In genomic region chr20:10322073-10323012, GRCh38 we compare ENCODE assay signal across 20 cellular contexts.
DNase-seq lines count a peak whose midpoint lies in the region; ATAC-seq and TF ChIP-seq lines count a peak whose summit lies in the region.
"Had no signal": no experiment of that assay in that cellular context is flagged by ENCODE, and none has a peak within 500 bp of the region (broad histone marks: within the 10 kb centered on the region; RNA-seq: fewer than 3 reads in every experiment).

No MANE protein-coding gene starts in this region.

- H3K27ac Mint-ChIP-seq in H9: peak overlapping the region in 2 of 3 experiments; percentile 12 to 60; a peak in 2 of 7 replicates
- H3K27ac Mint-ChIP-seq: activated CD4-positive, alpha-beta memory T cell treated with anti-CD3 and anti-CD28 coated beads, Interleukin-2, amount 10 ng/mL, durations not matched to agents 7 days and 5 days; activated T-helper 2 cell treated with anti-CD3 and anti-CD28 coated beads, Interferon-gamma antibody, Interleukin-2, Interleukin-4, amounts not matched to agents 10 μg/mL and 5 μg/mL and 100 μg/mL, durations not matched to agents 14 hours and 24 hours and 36 hours had no signal

- no peak overlapping the region for H3K27ac ChIP-seq in H9 (ENCODE audit: insufficient read length, low read depth, low read length)
- H3K27ac ChIP-seq: 22Rv1, brain microvascular endothelial cell, gastroesophageal sphincter had no signal

- no peak overlapping the region for H3K4ac ChIP-seq in H9 (ENCODE audit: low read depth, low read length)

- no peaks in the 10 kb centered on the region; the same call in 1 of the 2 replicates for H3K27me3 Mint-ChIP-seq in H9 (ENCODE audit: low read depth)
- H3K27me3 Mint-ChIP-seq: activated CD4-positive, alpha-beta memory T cell treated with anti-CD3 and anti-CD28 coated beads, Interleukin-2, amount 10 ng/mL, durations not matched to agents 7 days and 5 days had no signal

- no peaks in the 10 kb centered on the region for H3K27me3 ChIP-seq in H9 (ENCODE audit: insufficient read depth, low read length)
- H3K27me3 ChIP-seq: brain microvascular endothelial cell, gastroesophageal sphincter had no signal

- H2AK5ac ChIP-seq in H9 (ENCODE audit: insufficient read length, low read length): no peak overlapping the region

- no peak overlapping the region for H4K91ac ChIP-seq in H9 (ENCODE audit: insufficient read length, low read depth, low read length)

- H3K4me1 ChIP-seq in H9 (ENCODE audit: insufficient read depth, low read length): no peaks in the 10 kb centered on the region
- H3K4me1 ChIP-seq: gastroesophageal sphincter had no signal

- H3K9me3 Mint-ChIP-seq in H9: peaks cover 0 to 4% of the 10 kb centered on the region in 2 experiments; a peak in 3 of 5 replicates
- H3K9me3 Mint-ChIP-seq: activated CD4-positive, alpha-beta memory T cell treated with anti-CD3 and anti-CD28 coated beads, Interleukin-2, amount 10 ng/mL, durations not matched to agents 7 days and 5 days had no signal

- H3K4me3 Mint-ChIP-seq in H9: no peak overlapping the region
- H3K4me3 Mint-ChIP-seq: activated CD4-positive, alpha-beta memory T cell treated with anti-CD3 and anti-CD28 coated beads, Interleukin-2, amount 10 ng/mL, durations not matched to agents 7 days and 5 days; stimulated activated naive CD8-positive, alpha-beta T cell treated with anti-CD3 and anti-CD28 coated beads, Interleukin-15, amount 100 ng/mL, for 72 hours had no signal

- no peak overlapping the region for H3K56ac ChIP-seq in H9 (ENCODE audit: insufficient read length, low read depth, low read length)

- TF ChIP-seq CTCF in H9 (conservative IDR thresholded peaks at IDR 0.05): no peak

- H2AFZ ChIP-seq in H9 (ENCODE audit: low read length): no peak overlapping the region

- H4K5ac ChIP-seq in H9 (ENCODE audit: insufficient read length, low read depth, low read length): no peak overlapping the region

- H2BK120ac ChIP-seq in H9 (ENCODE audit: low read depth, low read length, poor library complexity, severe bottlenecking): no peak overlapping the region

- no peak overlapping the region for H4K8ac ChIP-seq in H9 (replicated peaks; ENCODE audit: insufficient read length, low read depth, low read length)

- no peaks in the 10 kb centered on the region for H3K9me3 ChIP-seq in H9 (ENCODE audit: control insufficient read depth, low read depth, low read length)

- no peak overlapping the region for H3K9ac ChIP-seq in H9 (ENCODE audit: extremely low read depth, insufficient read length, low read length)

- H3K23ac ChIP-seq in H9 (ENCODE audit: insufficient read length, low read depth, low read length): no peak overlapping the region

- peaks cover 0 to 3% (median 1%) of the 10 kb centered on the region in 3 experiments; a peak in 3 of 7 replicates for H3K36me3 Mint-ChIP-seq in H9 (ENCODE audit: insufficient read depth in 1 of 3, low read depth in 3 of 3)

- no peak overlapping the region for H3K14ac ChIP-seq in H9 (ENCODE audit: insufficient read depth, low read length)

- no peak for ATAC-seq in HG03521 (IDR thresholded peaks at IDR 0.05; ENCODE audit: unreplicated experiment)
- ATAC-seq in HG03159 (IDR thresholded peaks at IDR 0.05; ENCODE audit: unreplicated experiment): no peak
- ATAC-seq: HCT116; stimulated activated naive CD8-positive, alpha-beta T cell treated with anti-CD3 and anti-CD28 coated beads, Interleukin-15, amount 100 ng/mL, for 72 hours had no signal

- H2BK5ac ChIP-seq in H9 (ENCODE audit: insufficient read length, low read length): no peak overlapping the region

- no peak overlapping the region for H2BK12ac ChIP-seq in H9 (ENCODE audit: insufficient read length, low read depth, low read length)

- H2BK15ac ChIP-seq in H9 (ENCODE audit: low read depth, low read length): no peak overlapping the region

- peaks cover 12% of the 10 kb centered on the region in 2 experiments for H3K4me1 Mint-ChIP-seq in H9
- H3K4me1 Mint-ChIP-seq: stimulated activated naive CD8-positive, alpha-beta T cell treated with anti-CD3 and anti-CD28 coated beads, Interleukin-15, amount 100 ng/mL, for 72 hours had no signal

- H3K18ac ChIP-seq in H9 (ENCODE audit: insufficient read length, low read depth, low read length): no peak overlapping the region

- no peaks in the 10 kb centered on the region for H3K79me2 ChIP-seq in H9 (ENCODE audit: insufficient read depth, low read length)

- DNase-seq in DMS153 (lab: John Stamatoyannopoulos, UW): peak; percentile 19
- no peak for DNase-seq in DMS153 treated with DMSO at 0.1 percent for 48 hours (lab: John Stamatoyannopoulos, UW; ENCODE audit: unreplicated experiment)
- DNase-seq in H9: no peak
- peak; percentile 79 for DNase-seq in RPMI7951 (ENCODE audit: low read depth)
- peak; percentile 46 for DNase-seq in iPS-NIHi7 (ENCODE audit: extremely low spot score)
- DNase-seq in HPDE6-E6E7 (ENCODE audit: extremely low spot score): no peak
- DNase-seq: activated CD4-positive, alpha-beta memory T cell treated with anti-CD3 and anti-CD28 coated beads, Interleukin-2, amount 10 ng/mL, durations not matched to agents 7 days and 5 days; brain microvascular endothelial cell; effector memory CD4-positive, alpha-beta T cell; NCI-H526; occipital lobe; SHP77 treated with DMSO at 0.1 percent for 48 hours; small intestine; stimulated activated naive CD8-positive, alpha-beta T cell treated with anti-CD3 and anti-CD28 coated beads, Interleukin-15, amount 100 ng/mL, for 72 hours had no signal

- no CpG with 5 or more reads among the region's 6 CpGs for WGBS in H9 (ENCODE audit: extremely low coverage, insufficient read length, low lambda C conversion rate)

- no peaks in the 10 kb centered on the region for H3K79me1 ChIP-seq in H9 (ENCODE audit: insufficient read depth, low read depth, low read length, poor library complexity, severe bottlenecking)

- H3T11ph ChIP-seq in H9 (ENCODE audit: low read length): no peak overlapping the region

- no peaks in the 10 kb centered on the region for H4K20me1 ChIP-seq in H9 (ENCODE audit: control insufficient read depth, insufficient read depth, insufficient read length)

- H3K23me2 ChIP-seq in H9 (ENCODE audit: insufficient read length, low read depth, low read length, poor library complexity, severe bottlenecking): no peaks in the 10 kb centered on the region

- H2BK20ac ChIP-seq in H9 (ENCODE audit: low read depth, low read length, poor library complexity, severe bottlenecking): no peak overlapping the region

- H3K4me2 ChIP-seq in H9 (ENCODE audit: insufficient read depth, insufficient read length, low read length): no peak overlapping the region

Comparison
In these comparisons a context has a peak if more than half of its experiments do, and no peak if none do; other contexts are left out.
1. DNase-seq: peak in DMS153 (single experiment), RPMI7951 (single experiment) and iPS-NIHi7 (single experiment); none in DMS153 treated with DMSO at 0.1 percent for 48 hours (single experiment), H9 (single experiment) and HPDE6-E6E7 (single experiment).